17 cellular contexts compared by ENCODE assay signal in genomic region chr12:106917503-106917902, GRCh38.
"Had no signal": no experiment of that assay in that cellular context is flagged by ENCODE, and none has a peak within 500 bp of the region (broad histone marks: within the 10 kb centered on the region; RNA-seq: fewer than 3 reads in every experiment).

No MANE protein-coding gene starts in this region.

- H3K36me3 ChIP-seq: tibial nerve had no signal

- DNase-seq: activated CD4-positive, alpha-beta T cell treated with anti-CD3 and anti-CD28 coated beads for 1 hour; activated CD4-positive, alpha-beta T cell treated with anti-CD3 and anti-CD28 coated beads, Interleukin-2, amount 50 U/mL, for 4 hours; activated naive CD4-positive, alpha-beta T cell treated with anti-CD3 and anti-CD28 coated beads for 36 hours; activated T-cell treated with anti-CD3 and anti-CD28 coated beads for 4 hours; effector CD4-positive, alpha-beta T cell; foreskin keratinocyte; glutamatergic neuron; hypothalamus; kidney; stimulated activated naive CD4-positive, alpha-beta T cell treated with Interleukin-2 at 50 U/mL for 16 hours; substantia nigra; T-helper 9 cell had no signal

- H3K4me1 ChIP-seq: foreskin keratinocyte, parathyroid adenoma had no signal

- H3K27me3 ChIP-seq: tibial nerve had no signal

- H3K4me1 Mint-ChIP-seq: mesothelial cell of epicardium had no signal

- H3K4me3 ChIP-seq: tibial nerve had no signal

- H3K9me3 ChIP-seq: tibial nerve had no signal

- H3K9me3 Mint-ChIP-seq: activated naive CD4-positive, alpha-beta T cell treated with anti-CD3 and anti-CD28 coated beads for 36 hours; activated T-helper 17 cell treated with anti-CD3 and anti-CD28 coated beads, Interleukin-2, amount 50 U/mL, for 72 hours; mesothelial cell of epicardium had no signal

- H2AFZ ChIP-seq: parathyroid adenoma had no signal

- H3K4me3 Mint-ChIP-seq: activated naive CD4-positive, alpha-beta T cell treated with anti-CD3 and anti-CD28 coated beads for 36 hours; activated T-helper 17 cell treated with anti-CD3 and anti-CD28 coated beads, Interleukin-2, amount 50 U/mL, for 72 hours; mesothelial cell of epicardium had no signal

- ATAC-seq: activated T-helper 17 cell treated with anti-CD3 and anti-CD28 coated beads, Interleukin-2, amount 50 U/mL, for 72 hours; foreskin keratinocyte had no signal

- H3K27ac Mint-ChIP-seq: activated naive CD4-positive, alpha-beta T cell treated with anti-CD3 and anti-CD28 coated beads for 36 hours; activated T-helper 17 cell treated with anti-CD3 and anti-CD28 coated beads, Interleukin-2, amount 50 U/mL, for 72 hours; mesothelial cell of epicardium had no signal

- H3K79me2 ChIP-seq: parathyroid adenoma had no signal

- H3K27ac ChIP-seq: foreskin keratinocyte, parathyroid adenoma, tibial nerve, VCaP had no signal

- H3K36me3 Mint-ChIP-seq: mesothelial cell of epicardium had no signal

- H3K9ac ChIP-seq: parathyroid adenoma had no signal
